In genomic region chr11:63974259-63975143, GRCh38 we compare ENCODE assay signal across 8 cellular contexts. TPM values are rescaled to one million over a fixed set of nuclear protein-coding genes. Genes with fewer than 3 reads are reported as not detected.
A peak's percentile ranks its signal among the peaks of the same experiment; 100 is the strongest.
DNase-seq lines count a peak whose midpoint lies in the region; ATAC-seq and FAIRE-seq lines count a peak whose summit lies in the region.

Gene COX8A, plus strand, starts transcription at chr11:63974620. Its CDS starts 61 bp downstream, at chr11:63974681.

- peak; percentile 98 for DNase-seq in AG20443 (ENCODE audit: low spot score)
- DNase-seq in NCI-H460 (ENCODE audit: extremely low read depth, low read depth), result peak; percentile 99
- DNase-seq in activated CD4-positive, CD25-positive, alpha-beta regulatory T cell treated with anti-CD3 and anti-CD28 coated beads, Interleukin-2, amount 50 U/mL, for 72 hours, result peak; percentile 89
- peak; percentile 98 to 99 for DNase-seq in cerebellar nuclear complex (lab: John Stamatoyannopoulos, UW)
- DNase-seq in stimulated activated CD4-positive, alpha-beta T cell treated with anti-CD3 and anti-CD28 coated beads, Interleukin-12 subunit alpha, Interleukin-12 subunit beta, amount 100 ng/mL, for 4 hours, result peak; percentile 85

- ATAC-seq in GM19043 (IDR thresholded peaks at IDR 0.05; ENCODE audit: low read depth, unreplicated experiment) (peak; percentile 100), HG03378 (IDR thresholded peaks at IDR 0.05; ENCODE audit: unreplicated experiment) (peak; percentile 97)

- peak; percentile 84 for FAIRE-seq in islet of Langerhans (lab: Jason Lieb, UNC)

RNA-seq across cellular contexts. Expression of gene COX8A, which starts in this region (rescaled TPM):
- 418 and 605 TPM in 2 replicates for total RNA-seq in NCI-H460 (2014; rRNA removed; shearing (Covaris generic))
- polyA plus RNA-seq in NCI-H460 (2014; cell fraction: nucleus; rRNA removed), result 327 and 528 TPM in 2 replicates

Comparison
In these comparisons a context has a peak if more than half of its experiments do, and no peak if none do; other contexts are left out.
1. Peak in every context shown above with its lines: DNase-seq and ATAC-seq.